Comparison of ENCODE assay signal across 10 cellular contexts in the genomic region with DNA sequence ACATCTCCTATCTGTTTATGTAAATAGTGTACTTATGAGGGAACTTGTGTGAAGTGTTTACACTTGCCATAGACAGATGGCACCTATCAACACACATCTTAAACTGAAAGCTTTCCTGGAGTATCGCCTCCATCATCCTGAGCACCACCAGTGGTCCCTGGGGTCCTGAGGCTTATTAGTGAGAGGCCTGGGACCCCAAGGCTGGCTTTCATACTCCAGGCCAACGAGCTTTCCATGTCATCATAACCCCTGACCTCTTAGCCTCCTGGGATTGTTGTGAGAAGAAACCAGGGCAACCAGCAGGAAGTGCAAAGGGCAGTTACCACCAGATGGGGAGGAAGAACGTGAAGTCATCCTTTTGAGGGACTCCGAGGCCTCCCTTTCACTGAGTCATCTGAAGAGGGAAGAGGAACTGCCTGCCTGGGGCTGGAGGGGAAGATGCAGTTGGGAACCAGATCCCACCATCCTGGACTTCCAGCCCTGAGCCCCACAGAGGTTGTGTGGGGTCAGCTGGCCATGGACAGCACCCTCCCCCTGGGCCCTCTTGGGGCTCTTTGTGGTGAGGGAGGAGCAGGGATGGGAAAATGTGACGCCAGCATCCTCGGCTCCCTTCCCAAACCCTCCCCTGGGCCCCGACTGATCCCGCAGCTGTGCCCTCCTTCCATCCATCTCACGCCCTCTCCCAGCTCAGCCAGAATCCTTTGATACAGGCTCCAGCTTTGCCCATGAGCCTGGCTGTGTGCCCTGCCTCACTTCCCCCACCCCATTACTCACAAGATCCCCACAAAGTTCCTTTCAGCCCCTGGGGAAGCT. TPM values are rescaled to one million over a fixed set of nuclear protein-coding genes. Genes with fewer than 3 reads are reported as not detected.
DNase-seq lines count a peak whose midpoint lies in the region; ATAC-seq and TF ChIP-seq lines count a peak whose summit lies in the region.
"Had no signal": no experiment of that assay in that cellular context is flagged by ENCODE, and none has a peak within 500 bp of the region (broad histone marks: within the 10 kb centered on the region; RNA-seq: fewer than 3 reads in every experiment).

No MANE protein-coding gene starts in this region.

- no peaks in the 10 kb centered on the region for H3K27me3 Mint-ChIP-seq in chondrocyte (ENCODE audit: low read depth)

- no peak overlapping the region for H3K4me3 ChIP-seq in MG63

- no peaks in the 10 kb centered on the region for H3K36me3 ChIP-seq in MG63

- ATAC-seq in HG02610 (IDR thresholded peaks at IDR 0.05; ENCODE audit: unreplicated experiment), result no peak
- no peak for ATAC-seq in HG03139 (IDR thresholded peaks at IDR 0.05; ENCODE audit: unreplicated experiment)
- ATAC-seq: Panc1 had no signal

- DNase-seq in A172 (ENCODE audit: low spot score), result peak; percentile 31
- peak; percentile 74 for DNase-seq in MG63
- no peak for DNase-seq in chondrocyte (ENCODE audit: low spot score)
- peak; percentile 79 to 97 for DNase-seq in lung microvascular endothelial cell (ENCODE audit: low read depth in 2 of 2)
- no peak for DNase-seq in SHP77 treated with DMSO at 0.1 percent for 48 hours (lab: John Stamatoyannopoulos, UW)
- DNase-seq in activated CD4-positive, CD25-positive, alpha-beta regulatory T cell treated with anti-CD3 and anti-CD28 coated beads, Interleukin-2, amount 50 U/mL, for 72 hours, result no peak

- no peak for TF ChIP-seq CTCF in chondrocyte (IDR thresholded peaks at IDR 0.05)

- no peaks in the 10 kb centered on the region for H3K4me1 Mint-ChIP-seq in chondrocyte (ENCODE audit: low read depth)

- H3K36me3 Mint-ChIP-seq in chondrocyte (ENCODE audit: low read depth), result no peaks in the 10 kb centered on the region

- no peaks in the 10 kb centered on the region for H3K27me3 ChIP-seq in MG63

- no peak overlapping the region for H3K4me3 Mint-ChIP-seq in chondrocyte (ENCODE audit: unreplicated experiment)

- no peaks in the 10 kb centered on the region for H3K9me3 ChIP-seq in MG63
- H3K9me3 ChIP-seq: Caco-2 had no signal

- peak overlapping the region; percentile 74 for H3K27ac Mint-ChIP-seq in chondrocyte (ENCODE audit: unreplicated experiment)

- H3K9me3 Mint-ChIP-seq in chondrocyte (ENCODE audit: low read depth), result no peaks in the 10 kb centered on the region

RNA-seq across cellular contexts. Expression of gene INKA2, which starts 5.8 kb away (rescaled TPM):
- total RNA-seq in A172 (2014; rRNA removed; shearing (Covaris generic)), result not detected in 2 replicates
- 1.1 TPM in 2 replicates for total RNA-seq in MG63 (2014; rRNA removed; shearing (Covaris generic); ENCODE audit: low replicate concordance)
- total RNA-seq in chondrocyte, result 2.8 to 5.4 TPM (median 3.6 TPM) in 3 replicates
- total RNA-seq in lung microvascular endothelial cell, result 5.9 and 12.5 TPM in 2 replicates

RNA-seq across cellular contexts. Expression of gene DDX20, which starts 22.3 kb away (rescaled TPM):
- total RNA-seq in A172 (2014; rRNA removed; shearing (Covaris generic)), result 23.3 and 28.5 TPM in 2 replicates
- 22.4 and 31.0 TPM in 2 replicates for total RNA-seq in MG63 (2014; rRNA removed; shearing (Covaris generic); ENCODE audit: low replicate concordance)
- total RNA-seq in chondrocyte, result 9.9 to 10.7 TPM (median 10.0 TPM) in 3 replicates
- total RNA-seq in lung microvascular endothelial cell, result 11.3 and 13.7 TPM in 2 replicates

Comparison
In these comparisons a context has a peak if more than half of its experiments do, and no peak if none do; other contexts are left out.
1. DNase-seq: peak in A172 (single experiment), MG63 (single experiment) and lung microvascular endothelial cell (2 of 2); none in chondrocyte (single experiment), SHP77 treated with DMSO at 0.1 percent for 48 hours (single experiment) and activated CD4-positive, CD25-positive, alpha-beta regulatory T cell treated with anti-CD3 and anti-CD28 coated beads, Interleukin-2, amount 50 U/mL, for 72 hours (single experiment).